Comparison of ENCODE assay signal across 16 cellular contexts in genomic region chr5:173567548-173567947, GRCh38. TPM values are rescaled to one million over a fixed set of nuclear protein-coding genes. Genes with fewer than 3 reads are reported as not detected.
DNase-seq lines count a peak whose midpoint lies in the region; ATAC-seq and TF ChIP-seq lines count a peak whose summit lies in the region.
"Had no signal": no experiment of that assay in that cellular context is flagged by ENCODE, and none has a peak within 500 bp of the region (broad histone marks: within the 10 kb centered on the region; RNA-seq: fewer than 3 reads in every experiment).

No MANE protein-coding gene starts in this region.

- BruUV-seq in Panc1 (replicated peaks; lab: Mats Ljungman, UMichigan): no TSS peak

- H3K4me3 Mint-ChIP-seq in nephron progenitor cell: no peak overlapping the region
- H3K4me3 Mint-ChIP-seq: mesothelial cell of epicardium had no signal

- in situ Hi-C loops in Panc1 (cut with HindIII; ENCODE audit: low pct_unique_long_range_greater_than_20kb, low sequenced_read_pairs): no loop called here

- no peak overlapping the region for H3K4me3 ChIP-seq in Panc1 (ENCODE audit: low read depth in 2 of 2, low read length in 2 of 2)
- no peak overlapping the region for H3K4me3 ChIP-seq in choroid plexus epithelial cell (ENCODE audit: low read depth, low read length)
- H3K4me3 ChIP-seq: gastroesophageal sphincter had no signal

- H3K27me3 ChIP-seq in Panc1 (ENCODE audit: control insufficient read depth, insufficient read depth, low read length): no peaks in the 10 kb centered on the region
- H3K27me3 ChIP-seq: gastroesophageal sphincter had no signal

- H3K27me3 Mint-ChIP-seq in nephron progenitor cell (ENCODE audit: low read depth, poor library complexity): peaks cover 15% of the 10 kb centered on the region

- no peak overlapping the region for H3K27ac ChIP-seq in Panc1 (ENCODE audit: low read length)
- H3K27ac ChIP-seq: gastroesophageal sphincter, parathyroid adenoma had no signal

- H3K36me3 Mint-ChIP-seq in nephron progenitor cell (ENCODE audit: low read depth): no peaks in the 10 kb centered on the region
- H3K36me3 Mint-ChIP-seq: mesothelial cell of epicardium had no signal

- ATAC-seq in Panc1 (no peak), left cardiac atrium (no peak)
- ATAC-seq: gastroesophageal sphincter had no signal

- DNase-seq in EL (peak; percentile 78), Panc1 (ENCODE audit: low read depth, low spot score) (peak; percentile 63), choroid plexus epithelial cell (ENCODE audit: low read depth) (peak; percentile 58), myocyte (ENCODE audit: low read depth) (peak; percentile 36), left cardiac atrium (no peak), globus pallidus (ENCODE audit: low spot score) (no peak), posterior vena cava (ENCODE audit: low spot score) (no peak), nephron progenitor cell (no peak)
- DNase-seq: activated gamma-delta T cell; DMS 273 treated with DMSO at 0.1 percent for 48 hours; effector CD4-positive, alpha-beta T cell; MM.1S; substantia nigra had no signal

- CTCF ChIA-PET in Panc1 (lab: Charles Lee): no interaction called here

- H3K4me1 ChIP-seq in Panc1 (ENCODE audit: control insufficient read depth, insufficient read depth, low read length): no peaks in the 10 kb centered on the region
- H3K4me1 ChIP-seq: parathyroid adenoma had no signal

- TF ChIP-seq CTCF in Panc1 (IDR thresholded peaks at IDR 0.05): no peak
- TF ChIP-seq CTCF in choroid plexus epithelial cell (conservative IDR thresholded peaks at IDR 0.05; ENCODE audit: low read depth, low read length): no peak
- no peak for TF ChIP-seq CTCF in nephron progenitor cell (IDR thresholded peaks at IDR 0.05)

- no peaks in the 10 kb centered on the region for H3K36me3 ChIP-seq in Panc1 (ENCODE audit: control insufficient read depth, insufficient read depth, low read length)
- H3K36me3 ChIP-seq: gastroesophageal sphincter had no signal

- POLR2A ChIA-PET in Panc1 (lab: Charles Lee): no interaction called here

- H3K27ac Mint-ChIP-seq in nephron progenitor cell: no peak overlapping the region
- H3K27ac Mint-ChIP-seq: mesothelial cell of epicardium had no signal

- H3K9me3 ChIP-seq in Panc1 (ENCODE audit: control insufficient read depth, insufficient read depth, low read depth, low read length): peaks cover 4% of the 10 kb centered on the region; the same call in 1 of the 2 replicates

- intact Hi-C loops in Panc1 (cut with micrococcal nuclease; ENCODE audit: unreplicated experiment): no loop called here
- intact Hi-C loops in left cardiac atrium (cut with DNase I): no loop called here
- intact Hi-C loops in posterior vena cava (cut with DNase I): no loop called here

- H3K4me1 Mint-ChIP-seq in nephron progenitor cell: peaks cover 11% of the 10 kb centered on the region

- H3K9me3 Mint-ChIP-seq in nephron progenitor cell: peaks cover 14% of the 10 kb centered on the region

RNA-seq across cellular contexts. Expression of gene BOD1, which starts 48.9 kb away (rescaled TPM):
- total RNA-seq in Panc1 (2021; ENCODE audit: unreplicated experiment): 86.1 TPM
- polyA plus RNA-seq in Panc1 (2012; ENCODE audit: insufficient read length): 69.9 TPM
- 91.8 and 110 TPM in 2 replicates for total RNA-seq in myocyte
- polyA plus RNA-seq in myocyte (2012): 86.1 TPM
- total RNA-seq in left cardiac atrium: 10 to 100 TPM; 43.4 to 45.6 TPM
- 10 to 100 TPM; 34.8 to 35.6 TPM for total RNA-seq in posterior vena cava

Comparison
In these comparisons a context has a peak if more than half of its experiments do, and no peak if none do; other contexts are left out.
1. DNase-seq: peak in EL (single experiment), Panc1 (single experiment), choroid plexus epithelial cell (single experiment) and myocyte (single experiment); none in left cardiac atrium (single experiment), globus pallidus (single experiment), posterior vena cava (single experiment) and nephron progenitor cell (single experiment).